Comparison of ENCODE assay signal across 1 cellular context in genomic region chr2:17851731-17852585, GRCh38.
TF ChIP-seq lines count a peak whose summit lies in the region.

No MANE protein-coding gene starts in this region.

TF ChIP-seq in GM23338, 12 proteins besides CTCF, POLR2A, EP300 and RAD21 (continued from another document):
- no peak for TF ChIP-seq ETS1 (IDR thresholded peaks at IDR 0.05)
- no peak for TF ChIP-seq ZNF114 (CRISPR knock-in tag; IDR thresholded peaks at IDR 0.05)
- TF ChIP-seq ZNF331 (CRISPR knock-in tag; IDR thresholded peaks at IDR 0.05; ENCODE audit: low read depth) = no peak
- TF ChIP-seq CREB1 (CRISPR knock-in tag; IDR thresholded peaks at IDR 0.05; ENCODE audit: low read depth) = no peak
